ENCODE assay signal across 27 cellular contexts in the genomic region with DNA sequence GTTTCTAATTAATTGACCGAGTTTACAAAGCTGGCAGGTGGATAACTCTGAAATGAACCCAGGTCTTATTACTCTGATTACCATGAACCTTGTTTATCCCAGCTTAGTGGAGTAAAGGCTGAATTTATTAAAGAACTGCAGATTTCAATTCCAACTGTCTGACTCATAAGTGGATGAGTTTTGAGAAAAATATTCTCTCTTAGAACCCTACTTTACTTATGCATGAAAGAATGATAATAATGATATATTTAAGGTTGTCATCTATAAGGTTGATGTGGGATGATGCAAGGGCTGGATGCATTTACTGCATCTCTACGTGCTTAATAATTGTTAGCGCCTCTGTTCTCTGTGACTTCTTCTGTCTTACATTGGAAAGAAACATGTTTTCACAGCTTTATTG.
"Had no signal": no experiment of that assay in that cellular context is flagged by ENCODE, and none has a peak within 500 bp of the region (broad histone marks: within the 10 kb centered on the region; RNA-seq: fewer than 3 reads in every experiment).

No MANE protein-coding gene starts in this region.

- H3K27ac ChIP-seq: dorsolateral prefrontal cortex, esophagus muscularis mucosa, foreskin keratinocyte, hepatocyte, left ventricle myocardium inferior, neutrophil, parathyroid adenoma, thoracic aorta, vagina, WERI-Rb-1 had no signal

- H3K4me1 ChIP-seq: esophagus muscularis mucosa, foreskin keratinocyte, left ventricle myocardium inferior, parathyroid adenoma, vagina had no signal

- H3K9me3 Mint-ChIP-seq: activated naive CD4-positive, alpha-beta T cell treated with anti-CD3 and anti-CD28 coated beads, Interleukin-2, amount 50 U/mL, for 24 hours; activated T-helper 1 cell treated with anti-CD3 and anti-CD28 coated beads, Interleukin-12 subunit alpha, Interleukin-12 subunit beta, Interleukin-2, Interleukin-4 antibody, amounts not matched to agents 30 ng/mL and 10 ng/mL and 1 ng/mL, durations not matched to agents 14 hours and 24 hours and 36 hours; natural killer cell treated with Interleukin-12 subunit alpha and Interleukin-12 subunit beta and Interleukin-15 and Interleukin-18, amount 100 ng/mL, for 72 hours; type B pancreatic cell had no signal

- H3K9me3 ChIP-seq: neutrophil, thoracic aorta, vagina had no signal

- H3K4me3 ChIP-seq: dorsolateral prefrontal cortex, esophagus muscularis mucosa, hepatocyte, left ventricle myocardium inferior, thoracic aorta, vagina had no signal

- FAIRE-seq: colon, TTC549 had no signal

- H3K4me1 Mint-ChIP-seq: activated naive CD4-positive, alpha-beta T cell treated with anti-CD3 and anti-CD28 coated beads, Interleukin-2, amount 50 U/mL, for 24 hours; stimulated activated naive B cell treated with anti-CD40 and anti-IgM and Interleukin-4, amounts not matched to agents 10 μg/mL and 1 μg/mL and 100 μg/mL, for 72 hours; T-cell had no signal

- H3K36me3 Mint-ChIP-seq: activated naive CD4-positive, alpha-beta T cell treated with anti-CD3 and anti-CD28 coated beads, Interleukin-2, amount 50 U/mL, for 24 hours; natural killer cell treated with Interleukin-12 subunit alpha and Interleukin-12 subunit beta and Interleukin-15 and Interleukin-18, amount 100 ng/mL, for 72 hours; stimulated activated naive B cell treated with anti-CD40 and anti-IgM and Interleukin-4, amounts not matched to agents 10 μg/mL and 1 μg/mL and 100 μg/mL, for 72 hours; T-cell; type B pancreatic cell had no signal

- H3K36me3 ChIP-seq: esophagus muscularis mucosa, left ventricle myocardium inferior, neutrophil, thoracic aorta, vagina, WERI-Rb-1 had no signal

- H3K27me3 ChIP-seq: dorsolateral prefrontal cortex, esophagus muscularis mucosa, foreskin keratinocyte, hepatocyte, neutrophil, vagina had no signal

- H3K27me3 Mint-ChIP-seq: activated naive CD4-positive, alpha-beta T cell treated with anti-CD3 and anti-CD28 coated beads, Interleukin-2, amount 50 U/mL, for 24 hours; natural killer cell treated with Interleukin-12 subunit alpha and Interleukin-12 subunit beta and Interleukin-15 and Interleukin-18, amount 100 ng/mL, for 72 hours; stimulated activated naive B cell treated with anti-CD40 and anti-IgM and Interleukin-4, amounts not matched to agents 10 μg/mL and 1 μg/mL and 100 μg/mL, for 72 hours; T-cell; type B pancreatic cell had no signal

- H2AFZ ChIP-seq: hepatocyte, parathyroid adenoma had no signal

- H3K4me3 Mint-ChIP-seq: activated CD8-positive, alpha-beta T cell treated with anti-CD3 and anti-CD28 coated beads, Interleukin-2, amount 10 ng/mL, durations not matched to agents 7 days and 5 days; activated naive CD4-positive, alpha-beta T cell treated with anti-CD3 and anti-CD28 coated beads, Interleukin-2, amount 50 U/mL, for 24 hours; activated T-helper 1 cell treated with anti-CD3 and anti-CD28 coated beads, Interleukin-12 subunit alpha, Interleukin-12 subunit beta, Interleukin-2, Interleukin-4 antibody, amounts not matched to agents 30 ng/mL and 10 ng/mL and 1 ng/mL, durations not matched to agents 14 hours and 24 hours and 36 hours; natural killer cell treated with Interleukin-12 subunit alpha and Interleukin-12 subunit beta and Interleukin-15 and Interleukin-18, amount 100 ng/mL, for 72 hours; stimulated activated naive B cell treated with anti-CD40 and anti-IgM and Interleukin-4, amounts not matched to agents 10 μg/mL and 1 μg/mL and 100 μg/mL, for 72 hours; T-cell; type B pancreatic cell had no signal

- H3K4me2 ChIP-seq: hepatocyte had no signal

- H3K9ac ChIP-seq: parathyroid adenoma had no signal

- DNase-seq: activated CD4-positive, alpha-beta T cell treated with anti-CD3 and anti-CD28 coated beads for 1 hour; activated CD4-positive, alpha-beta T cell treated with anti-CD3 and anti-CD28 coated beads, Interleukin-2, amount 50 U/mL, for 1 hour; activated CD8-positive, alpha-beta T cell treated with anti-CD3 and anti-CD28 coated beads, Interleukin-2, amount 10 ng/mL, durations not matched to agents 7 days and 5 days; activated gamma-delta T cell; anterior cingulate cortex; central memory CD4-positive, alpha-beta T cell; dorsolateral prefrontal cortex; left ventricle myocardium inferior; midbrain; stimulated activated CD4-positive, alpha-beta T cell treated with anti-CD3 and anti-CD28 coated beads, Interleukin-2, amount 100 ng/mL, for 48 hours; stimulated activated CD8-positive, alpha-beta memory T cell treated with anti-CD3 and anti-CD28 coated beads, Interleukin-4, amount 100 ng/mL, for 48 hours; stimulated activated naive B cell treated with anti-CD40 and anti-IgM and Interleukin-4, amounts not matched to agents 10 μg/mL and 1 μg/mL and 100 μg/mL, for 72 hours; T-cell; WERI-Rb-1 had no signal

- H3K27ac Mint-ChIP-seq: activated CD8-positive, alpha-beta T cell treated with anti-CD3 and anti-CD28 coated beads, Interleukin-2, amount 10 ng/mL, durations not matched to agents 7 days and 5 days; activated naive CD4-positive, alpha-beta T cell treated with anti-CD3 and anti-CD28 coated beads, Interleukin-2, amount 50 U/mL, for 24 hours; activated T-helper 1 cell treated with anti-CD3 and anti-CD28 coated beads, Interleukin-12 subunit alpha, Interleukin-12 subunit beta, Interleukin-2, Interleukin-4 antibody, amounts not matched to agents 30 ng/mL and 10 ng/mL and 1 ng/mL, durations not matched to agents 14 hours and 24 hours and 36 hours; natural killer cell treated with Interleukin-12 subunit alpha and Interleukin-12 subunit beta and Interleukin-15 and Interleukin-18, amount 100 ng/mL, for 72 hours; stimulated activated naive B cell treated with anti-CD40 and anti-IgM and Interleukin-4, amounts not matched to agents 10 μg/mL and 1 μg/mL and 100 μg/mL, for 72 hours; T-cell; type B pancreatic cell had no signal

- H3K79me2 ChIP-seq: hepatocyte, parathyroid adenoma had no signal
